In genomic region chr17:1684307-1685189, GRCh38 we compare ENCODE assay signal across 1 cellular context.
TF ChIP-seq lines count a peak whose summit lies in the region.

Gene PRPF8 (minus strand): TSS chr17:1684867. CDS start chr17:1684571, 296 bp downstream.

TF ChIP-seq in HEK293, 187 proteins besides CTCF, POLR2A, EP300 and RAD21 (continued from another document and continues in another):
- TF ChIP-seq ZNF843 (tag by site-specific recombination; IDR thresholded peaks at IDR 0.05) (no peak), PRDM10 (tag by site-specific recombination; IDR thresholded peaks at IDR 0.05) (0 out of 2 replicates have a peak, but pooled peaks have one; percentile 19), ZFP37 (tag by site-specific recombination; IDR thresholded peaks at IDR 0.05) (peak; percentile 80), ZNF221 (tag by site-specific recombination; IDR thresholded peaks at IDR 0.05; ENCODE audit: borderline replicate concordance) (no peak), ZNF785 (tag by site-specific recombination; IDR thresholded peaks at IDR 0.05) (no peak), ZXDB (tag by site-specific recombination; IDR thresholded peaks at IDR 0.05) (no peak; the same call in none of the 2 replicates), ZNF184 (tag by site-specific recombination; IDR thresholded peaks at IDR 0.05) (no peak), ZNF629 (tag by site-specific recombination; IDR thresholded peaks at IDR 0.05) (peak; percentile 64), ZNF157 (tag by site-specific recombination; IDR thresholded peaks at IDR 0.05) (no peak), ZNF362 (tag by site-specific recombination; IDR thresholded peaks at IDR 0.05) (no peak), ZBTB20 (tag by site-specific recombination; IDR thresholded peaks at IDR 0.05) (peak; percentile 99), ZNF529 (tag by site-specific recombination; IDR thresholded peaks at IDR 0.05; ENCODE audit: insufficient replicate concordance) (no peak), MEIS1 (CRISPR knock-in tag; IDR thresholded peaks at IDR 0.05; ENCODE audit: borderline replicate concordance) (no peak), ZNF24 (tag by site-specific recombination; IDR thresholded peaks at IDR 0.05) (no peak), ZNF558 (tag by site-specific recombination; IDR thresholded peaks at IDR 0.05) (no peak), ZNF518A (tag by site-specific recombination; conservative IDR thresholded peaks at IDR 0.05; ENCODE audit: low read depth) (no peak; the same call in 1 of the 2 replicates), ZNF175 (tag by site-specific recombination; IDR thresholded peaks at IDR 0.05) (no peak), ZNF76 (tag by site-specific recombination; IDR thresholded peaks at IDR 0.05; ENCODE audit: borderline replicate concordance, low read depth) (peak; percentile 83), ZNF280C (tag by site-specific recombination; IDR thresholded peaks at IDR 0.05) (no peak), ZNF571 (tag by site-specific recombination; IDR thresholded peaks at IDR 0.05) (no peak), PRDM2 (tag by site-specific recombination; IDR thresholded peaks at IDR 0.05; ENCODE audit: borderline replicate concordance) (no peak), ZNF473 (tag by site-specific recombination; IDR thresholded peaks at IDR 0.05) (no peak), KLF1 (tag by site-specific recombination; IDR thresholded peaks at IDR 0.05) (peak; percentile 57), ZNF645 (tag by site-specific recombination; IDR thresholded peaks at IDR 0.05) (no peak), ZNF114 (tag by site-specific recombination; IDR thresholded peaks at IDR 0.05) (no peak), ZNF777 (tag by site-specific recombination; IDR thresholded peaks at IDR 0.05; ENCODE audit: borderline replicate concordance) (no peak), ZNF23 (tag by site-specific recombination; IDR thresholded peaks at IDR 0.05; ENCODE audit: borderline replicate concordance) (no peak), ZNF449 (tag by site-specific recombination; IDR thresholded peaks at IDR 0.05) (no peak), MYNN (tag by site-specific recombination; IDR thresholded peaks at IDR 0.05; ENCODE audit: borderline replicate concordance) (no peak), ZFP3 (tag by site-specific recombination; IDR thresholded peaks at IDR 0.05; ENCODE audit: low read depth) (no peak), ZBTB8A (tag by site-specific recombination; IDR thresholded peaks at IDR 0.05) (peak; percentile 61), ZNF660 (tag by site-specific recombination; IDR thresholded peaks at IDR 0.05) (peak; percentile 38), ZBTB17 (tag by site-specific recombination; IDR thresholded peaks at IDR 0.05) (peak; percentile 67), GLI2 (tag by site-specific recombination; IDR thresholded peaks at IDR 0.05; ENCODE audit: borderline replicate concordance, low read depth) (no peak), ZNF350 (tag by site-specific recombination; IDR thresholded peaks at IDR 0.05) (no peak), KLF17 (tag by site-specific recombination; IDR thresholded peaks at IDR 0.05) (peak; percentile 64), ZNF555 (tag by site-specific recombination; conservative IDR thresholded peaks at IDR 0.05) (no peak), BCL11B (tag by site-specific recombination; IDR thresholded peaks at IDR 0.05; ENCODE audit: low read depth) (no peak)
